24 cellular contexts compared by ENCODE assay signal in the genomic region with DNA sequence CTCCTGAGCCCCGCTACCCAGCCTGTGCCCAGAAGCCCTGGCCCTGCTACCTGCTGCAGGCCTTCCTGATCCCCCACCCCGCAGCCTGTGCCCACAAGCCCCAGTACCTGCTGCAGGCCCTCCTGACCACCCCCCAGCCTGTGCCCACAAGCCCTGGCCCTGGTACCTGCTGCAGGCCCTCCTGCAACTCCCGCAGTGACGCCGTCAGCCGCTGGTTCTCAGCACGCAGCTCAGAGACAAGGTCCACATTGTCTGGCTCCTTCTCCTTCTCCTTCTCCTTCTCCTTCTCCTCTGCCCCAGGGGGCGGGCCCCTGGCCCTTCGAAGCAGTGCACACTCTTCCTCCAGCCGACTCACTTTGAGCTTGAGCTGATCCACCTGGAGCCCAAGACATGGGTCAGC. TPM values are rescaled to one million over a fixed set of nuclear protein-coding genes. Genes with fewer than 3 reads are reported as not detected.
A peak's percentile ranks its signal among the peaks of the same experiment; 100 is the strongest.
DNase-seq lines count a peak whose midpoint lies in the region; ATAC-seq, FAIRE-seq and TF ChIP-seq lines count a peak whose summit lies in the region.
"Had no signal": no experiment of that assay in that cellular context is flagged by ENCODE, and none has a peak within 500 bp of the region (broad histone marks: within the 10 kb centered on the region; RNA-seq: fewer than 3 reads in every experiment).

No MANE protein-coding gene starts in this region.

- no peak for ATAC-seq in Panc1
- ATAC-seq: CD8-positive, alpha-beta T cell; pancreas had no signal

- 32 to 60% (median 45%) methylated on average over 7 to 10 of the region's 10 CpGs for WGBS in stomach, 5 donors

- TF ChIP-seq EP300 in stomach (IDR thresholded peaks at IDR 0.05) = no peak

- TF ChIP-seq POLR2A in stomach (IDR thresholded peaks at IDR 0.05) = no peak

- H3K36me3 Mint-ChIP-seq in brain = no peaks in the 10 kb centered on the region
- H3K36me3 Mint-ChIP-seq: CD8-positive, alpha-beta T cell had no signal

- TF ChIP-seq CTCF in Panc1 (IDR thresholded peaks at IDR 0.05) (no peak), brain (conservative IDR thresholded peaks at IDR 0.05) (no peak), kidney (IDR thresholded peaks at IDR 0.05; ENCODE audit: borderline replicate concordance, extremely low read depth, insufficient read depth) (no peak), stomach (IDR thresholded peaks at IDR 0.05) (no peak)

- H3K9me3 ChIP-seq in Panc1 (ENCODE audit: control insufficient read depth, insufficient read depth, low read depth, low read length) = no peaks in the 10 kb centered on the region
- H3K9me3 ChIP-seq in kidney (ENCODE audit: control insufficient read depth in 1 of 2, low read length in 2 of 2) = no peaks in the 10 kb centered on the region
- no peaks in the 10 kb centered on the region for H3K9me3 ChIP-seq in stomach
- H3K9me3 ChIP-seq: lower lobe of right lung, pancreas, suprapubic skin had no signal

- H3K9ac ChIP-seq in kidney (ENCODE audit: low read length in 2 of 2) = no peak overlapping the region

- POLR2A ChIA-PET in Panc1 (lab: Charles Lee) = no interaction called here

- intact Hi-C loops in Panc1 (cut with micrococcal nuclease; ENCODE audit: unreplicated experiment) (no loop called here), kidney (cut with DNase I) (no loop called here), stomach (cut with DNase I; ENCODE audit: low total_unique reads) (no loop called here)

- peaks cover 0 to 2% (median 0%) of the 10 kb centered on the region in 5 experiments for H3K9me3 Mint-ChIP-seq in brain
- H3K9me3 Mint-ChIP-seq: CD8-positive, alpha-beta T cell; HFFc6 had no signal

- H3K36me3 ChIP-seq in Panc1 (ENCODE audit: control insufficient read depth, insufficient read depth, low read length) = no peaks in the 10 kb centered on the region
- peaks cover 11 to 36% of the 10 kb centered on the region in 2 donors for H3K36me3 ChIP-seq in kidney (ENCODE audit: control insufficient read depth in 1 of 2, insufficient read depth in 2 of 2, low read length in 2 of 2)
- H3K36me3 ChIP-seq in stomach = peaks cover 5 to 36% (median 29%) of the 10 kb centered on the region in 4 donors
- H3K36me3 ChIP-seq: suprapubic skin had no signal

- CTCF ChIA-PET in Panc1 (lab: Charles Lee) = no interaction called here

- peak overlapping the region in 3 of 5 experiments; percentile 33 to 81 (median 77) for H3K27ac Mint-ChIP-seq in brain
- H3K27ac Mint-ChIP-seq: CD8-positive, alpha-beta T cell; HFFc6 had no signal

- no peak for FAIRE-seq in kidney (lab: Jason Lieb, UNC)
- FAIRE-seq: endothelial cell of umbilical vein, pancreas, TTC549 had no signal

- in situ Hi-C loops in Panc1 (cut with HindIII; ENCODE audit: low pct_unique_long_range_greater_than_20kb, low sequenced_read_pairs) = no loop called here

- DNase-seq in Panc1 (ENCODE audit: low read depth, low spot score) (no peak), kidney (peak; percentile 75), stomach (no peak), occipital lobe (lab: John Stamatoyannopoulos, UW) (no peak), superior temporal gyrus (ENCODE audit: extremely low spot score) (no peak), C1 segment of cervical spinal cord (lab: John Stamatoyannopoulos, UW) (no peak)
- DNase-seq: activated CD4-positive, alpha-beta T cell treated with anti-CD3 and anti-CD28 coated beads for 4 hours; activated naive CD4-positive, alpha-beta T cell treated with Interleukin-2 at 50 U/mL for 16 hours; activated T-cell treated with anti-CD3 and anti-CD28 coated beads, Interleukin-2, amount 50 U/mL, for 48 hours; amniotic stem cell; CD8-positive, alpha-beta T cell; dermis blood vessel endothelial cell; HFFc6; KG1; lower lobe of right lung; NCI-H146; NCI-H2171; NCI-H524 treated with DMSO at 0.1 percent for 48 hours had no signal

- peak overlapping the region in 1 of 5 experiments; percentile 31 for H3K4me3 Mint-ChIP-seq in brain
- H3K4me3 Mint-ChIP-seq: CD8-positive, alpha-beta T cell; HFFc6 had no signal

- H3K27ac ChIP-seq in Panc1 (ENCODE audit: low read length) (peak overlapping the region; percentile 64), kidney (ENCODE audit: low read depth in 2 of 2, low read length in 2 of 2) (peak overlapping the region; percentile 17 to 34), stomach (peak overlapping the region; percentile 3 to 38 (median 28))

- H3K4me1 ChIP-seq in Panc1 (ENCODE audit: control insufficient read depth, insufficient read depth, low read length) (peaks cover 53% of the 10 kb centered on the region), kidney (ENCODE audit: control insufficient read depth in 1 of 2, insufficient read depth in 1 of 2, low read depth in 1 of 2, low read length in 2 of 2) (peaks cover 23 to 32% of the 10 kb centered on the region in 2 donors), stomach (peaks cover 5 to 47% (median 31%) of the 10 kb centered on the region in 4 donors)

- H3K4me3 ChIP-seq in Panc1 (ENCODE audit: low read depth in 2 of 2, low read length in 2 of 2) (no peak overlapping the region), kidney (ENCODE audit: low read length in 2 of 2) (no peak overlapping the region), stomach (no peak overlapping the region)
- H3K4me3 ChIP-seq: lower lobe of right lung, pancreas, suprapubic skin had no signal

- peaks cover 15% of the 10 kb centered on the region for H3K27me3 Mint-ChIP-seq in brain

- no TSS peak for BruUV-seq in Panc1 (replicated peaks; lab: Mats Ljungman, UMichigan)

- peaks cover 55% of the 10 kb centered on the region for H3K4me1 Mint-ChIP-seq in brain

- H3K27me3 ChIP-seq in Panc1 (ENCODE audit: control insufficient read depth, insufficient read depth, low read length) (no peaks in the 10 kb centered on the region), stomach (peaks cover 0 to 12% (median 0%) of the 10 kb centered on the region in 3 donors)
- H3K27me3 ChIP-seq: pancreas, suprapubic skin had no signal

RNA-seq across cellular contexts. Expression of a gene that starts 9.2 kb away (rescaled TPM):
- 43.1 TPM for total RNA-seq in Panc1 (2021; ENCODE audit: unreplicated experiment)
- 49.6 TPM for polyA plus RNA-seq in Panc1 (2012; ENCODE audit: insufficient read length)
- polyA plus RNA-seq in brain (ENCODE audit: insufficient read depth, low read depth, low replicate concordance) = 3.7 TPM
- 42.3 TPM for total RNA-seq in kidney
- 32.4 TPM for polyA plus RNA-seq in kidney (ENCODE audit: insufficient read depth, low read depth, low replicate concordance)
- 100 to 1,000 TPM in 1 of 5 donors, 10 to 100 TPM in 2, 1 to 10 TPM in 2; 5.5 to 120 (median 28.4) TPM for total RNA-seq in stomach
- polyA plus RNA-seq in stomach = 10 to 100 TPM; 11.3 to 17.8 (median 13.6) TPM
- 2.0 TPM for total RNA-seq in occipital lobe

RNA-seq across cellular contexts. Expression of a gene that starts 23.9 kb away (rescaled TPM):
- 7.1 TPM for total RNA-seq in Panc1 (2021; ENCODE audit: unreplicated experiment)
- 7.5 TPM for polyA plus RNA-seq in Panc1 (2012; ENCODE audit: insufficient read length)
- 6.8 TPM for polyA plus RNA-seq in brain (ENCODE audit: insufficient read depth, low read depth, low replicate concordance)
- 31.1 TPM for total RNA-seq in kidney
- polyA plus RNA-seq in kidney (ENCODE audit: insufficient read depth, low read depth, low replicate concordance) = 9.1 TPM
- total RNA-seq in stomach = 10 to 100 TPM in 3 of 5 donors, 1 to 10 TPM in 2; 1.7 to 86.4 (median 11.2) TPM
- polyA plus RNA-seq in stomach = 10 to 100 TPM in 1 of 3 donors, 1 to 10 TPM in 2; 3.8 to 10.2 (median 6.7) TPM
- total RNA-seq in occipital lobe = 3.9 TPM
- total RNA-seq: HFFc6, RPMI7951 had no signal

RNA-seq across cellular contexts. Expression of a gene that starts 50.2 kb away (rescaled TPM):
- total RNA-seq in Panc1 (2021; ENCODE audit: unreplicated experiment) (62.5 TPM), kidney (68.5 TPM), stomach (100 to 1,000 TPM in 2 of 5 donors, 10 to 100 TPM in 3; 28.6 to 195 (median 66.3) TPM), occipital lobe (0.94 TPM)
- polyA plus RNA-seq in Panc1 (2012; ENCODE audit: insufficient read length) = 91.2 TPM
- polyA plus RNA-seq in brain (ENCODE audit: insufficient read depth, low read depth, low replicate concordance) (69.7 TPM), kidney (ENCODE audit: insufficient read depth, low read depth, low replicate concordance) (29.5 TPM), stomach (100 to 1,000 TPM in 1 of 3 donors, 10 to 100 TPM in 2; 70.2 to 112 (median 90.1) TPM)
- total RNA-seq: CD8-positive, alpha-beta T cell had no signal

Comparison
In these comparisons a context has a peak if more than half of its experiments do, and no peak if none do; other contexts are left out.
1. RNA of a gene that starts 50.2 kb away (total RNA-seq): 68.5 TPM in kidney (single experiment), 28.6 to 195 TPM in stomach and 62.5 TPM in Panc1 (single experiment); 0.94 TPM in occipital lobe (single experiment); every median in the first group is over 10 times any median in the second.
2. Peak in every context shown above with its lines, with median percentiles within 50 percentile points of each other: H3K27ac ChIP-seq.